Comparison of ENCODE assay signal across 14 cellular contexts in genomic region chrX:155381838-155382528, GRCh38. TPM values are rescaled to one million over a fixed set of nuclear protein-coding genes. Genes with fewer than 3 reads are reported as not detected.
A peak's percentile ranks its signal among the peaks of the same experiment; 100 is the strongest.
DNase-seq lines count a peak whose midpoint lies in the region; ATAC-seq and TF ChIP-seq lines count a peak whose summit lies in the region.
"Not testable (repeated sequence)": the region's sequence is repeated elsewhere in the genome, so short reads cannot be mapped to it uniquely, and the experiment has no call there.
"Had no signal": no experiment of that assay in that cellular context is flagged by ENCODE, and none has a peak within 500 bp of the region (broad histone marks: within the 10 kb centered on the region; RNA-seq: fewer than 3 reads in every experiment).

TSS of gene F8A2 (plus strand) at chrX:155382095. CDS start at chrX:155382115, 20 bp downstream.

- not testable (repeated sequence) for H3K27ac Mint-ChIP-seq in WTC11

- not testable (repeated sequence) for H3K27ac ChIP-seq in DND-41 (ENCODE audit: low read length); heart left ventricle; psoas muscle

- WGBS in heart left ventricle, 4 donors: no CpG with 5 or more reads among the region's 90 CpGs
- WGBS in psoas muscle, 3 donors: no CpG with 5 or more reads among the region's 90 CpGs

- H3K79me2 ChIP-seq in DND-41 (ENCODE audit: insufficient read depth, low read length): not testable (repeated sequence)

- TF ChIP-seq POLR2A in heart left ventricle (IDR thresholded peaks at IDR 0.05): not testable (repeated sequence)

- H3K9me3 ChIP-seq in DND-41 (ENCODE audit: insufficient read depth, low read length, severe bottlenecking); heart left ventricle; psoas muscle: not testable (repeated sequence)

- not testable (repeated sequence) for H3K9me3 Mint-ChIP-seq in WTC11

- H2AFZ ChIP-seq in DND-41 (ENCODE audit: low read depth, low read length): not testable (repeated sequence)

- not testable (repeated sequence) for H3K27me3 Mint-ChIP-seq in WTC11 (ENCODE audit: low read depth)

- not testable (repeated sequence) for H3K4me1 Mint-ChIP-seq in WTC11

- not testable (repeated sequence) for H3K4me1 ChIP-seq in DND-41 (ENCODE audit: insufficient read depth, low read length); heart left ventricle; psoas muscle

- H3K36me3 Mint-ChIP-seq in WTC11: not testable (repeated sequence)

- H3K4me2 ChIP-seq in DND-41 (ENCODE audit: insufficient read depth, low read length): not testable (repeated sequence)

- not testable (repeated sequence) for H3K27me3 ChIP-seq in DND-41 (ENCODE audit: insufficient read depth, low read length, poor library complexity); heart left ventricle; psoas muscle (ENCODE audit: insufficient read depth in 3 of 3, low read length in 2 of 3)

- ATAC-seq in DND-41 (ENCODE audit: insufficient read depth, low read depth) (peak; percentile 86), GM19324 (IDR thresholded peaks at IDR 0.05; ENCODE audit: low FRiP score, unreplicated experiment) (peak; percentile 83), GM21576 (IDR thresholded peaks at IDR 0.05; ENCODE audit: unreplicated experiment) (peak; percentile 67), HG02885 (IDR thresholded peaks at IDR 0.05; ENCODE audit: poor library complexity, unreplicated experiment) (peak; percentile 78), HG03342 (IDR thresholded peaks at IDR 0.05; ENCODE audit: unreplicated experiment) (peak; percentile 73), WTC11 (peak; percentile 88), heart left ventricle (peak; percentile 42 to 89 (median 82)), psoas muscle (peak; percentile 76 to 88 (median 85))

- not testable (repeated sequence) for H3K4me3 ChIP-seq in DND-41 (ENCODE audit: low read depth in 1 of 2, low read length in 2 of 2); heart left ventricle; psoas muscle

- not testable (repeated sequence) for TF ChIP-seq CTCF in DND-41 (IDR thresholded peaks at IDR 0.05; ENCODE audit: borderline replicate concordance, extremely low read depth, low read length, poor library complexity, severe bottlenecking); WTC11 (IDR thresholded peaks at IDR 0.05); heart left ventricle (IDR thresholded peaks at IDR 0.05); psoas muscle (IDR thresholded peaks at IDR 0.05)

- CTCF ChIA-PET in WTC11 (lab: Charles Lee): not testable (repeated sequence)

- not testable (repeated sequence) for H3K4me3 Mint-ChIP-seq in WTC11

- not testable (repeated sequence) for H4K20me1 ChIP-seq in DND-41 (ENCODE audit: insufficient read depth, low read length)

- not testable (repeated sequence) for H3K9ac ChIP-seq in DND-41 (ENCODE audit: low read depth, low read length)

- POLR2A ChIA-PET in WTC11 (lab: Charles Lee): not testable (repeated sequence)

- intact Hi-C loops in heart left ventricle (cut with DNase I); psoas muscle (cut with DNase I): not testable (repeated sequence)

- H3K36me3 ChIP-seq in DND-41 (ENCODE audit: insufficient read depth, low read length); heart left ventricle; psoas muscle (ENCODE audit: insufficient read depth in 1 of 2, low read depth in 1 of 2): not testable (repeated sequence)

- not testable (repeated sequence) for DNase-seq in DND-41; WTC11 (ENCODE audit: low spot score); heart left ventricle; psoas muscle

RNA-seq across cellular contexts. Expression of gene F8A2, which starts in this region (rescaled TPM):
- not detected in 3 replicates for total RNA-seq in WTC11 (2021)
- total RNA-seq in heart left ventricle: not detected
- polyA plus RNA-seq in heart left ventricle: not detected
- not detected for total RNA-seq in psoas muscle
- not detected for polyA plus RNA-seq in psoas muscle
- total RNA-seq: H7, mesenteric fat pad, NCI-H460, SK-MEL-5, skeletal muscle tissue, urinary bladder had no signal
- polyA plus RNA-seq: urinary bladder had no signal

Comparison
In these comparisons a context has a peak if more than half of its experiments do, and no peak if none do; other contexts are left out.
1. Peak in ATAC-seq in WTC11; RNA of the gene not detected or under 1 TPM.
2. Peak in ATAC-seq in heart left ventricle; RNA of the gene not detected or under 1 TPM.
3. Peak in ATAC-seq in psoas muscle; RNA of the gene not detected or under 1 TPM.